27 cellular contexts compared by ENCODE assay signal in the genomic region with DNA sequence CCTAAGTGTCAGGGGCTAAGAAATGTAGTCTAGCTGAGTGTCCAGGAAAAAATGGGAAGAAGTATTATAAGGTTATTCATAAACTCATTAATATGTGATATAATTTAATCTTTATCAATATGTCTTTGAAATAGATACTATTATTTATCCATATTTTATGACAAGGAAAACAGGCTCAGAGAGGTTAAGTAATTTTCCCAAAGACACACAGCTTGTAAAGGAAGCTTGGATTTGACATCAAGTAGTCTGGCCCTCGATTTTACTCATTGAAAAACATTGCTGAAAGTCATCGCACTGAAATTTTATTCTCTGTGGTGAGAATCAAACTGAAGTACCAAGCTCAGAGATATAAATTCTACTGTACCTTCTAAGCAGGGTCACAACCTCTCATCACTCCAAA.
"Had no signal": no experiment of that assay in that cellular context is flagged by ENCODE, and none has a peak within 500 bp of the region (broad histone marks: within the 10 kb centered on the region; RNA-seq: fewer than 3 reads in every experiment).

No MANE protein-coding gene starts in this region.

- ATAC-seq: effector memory CD8-positive, alpha-beta T cell; esophagus mucosa; gastrocnemius medialis; heart right ventricle; left cardiac atrium; left lung; left ventricle myocardium superior; lower lobe of right lung; mucosa of descending colon had no signal

- H3K27me3 ChIP-seq: esophagus squamous epithelium, gastrocnemius medialis, left lung had no signal

- H3K4me1 ChIP-seq: esophagus squamous epithelium, gastrocnemius medialis, heart right ventricle, left lung, lower lobe of right lung had no signal

- FAIRE-seq: colon, endometrium, islet of Langerhans, keratinocyte had no signal

- H3K9me3 ChIP-seq: gastrocnemius medialis, mucosa of descending colon had no signal

- H3K36me3 ChIP-seq: esophagus squamous epithelium, gastrocnemius medialis, heart right ventricle, left lung, lower lobe of right lung had no signal

- H3K27ac ChIP-seq: coronary artery, dorsolateral prefrontal cortex, epithelial cell of prostate, esophagus squamous epithelium, gastrocnemius medialis, heart right ventricle, left lung, lower lobe of right lung had no signal

- DNase-seq: dermis blood vessel endothelial cell; dorsolateral prefrontal cortex; effector CD8-positive, alpha-beta T cell; effector memory CD8-positive, alpha-beta T cell; endodermal cell; erythroblast; esophagus squamous epithelium; foreskin fibroblast; foreskin melanocyte; gastrocnemius medialis; glutamatergic neuron; heart right ventricle; hippocampal formation; left cardiac atrium; left lung; left ventricle myocardium superior; lower lobe of right lung; mesenchymal stem cell; mucosa of descending colon; naive B cell had no signal

- H3K4me3 ChIP-seq: coronary artery, esophagus squamous epithelium, gastrocnemius medialis, heart right ventricle, left lung, lower lobe of right lung, mucosa of descending colon had no signal
